ENCODE assay signal across 8 cellular contexts in genomic region chr22:45316796-45317526, GRCh38. TPM values are rescaled to one million over a fixed set of nuclear protein-coding genes. Genes with fewer than 3 reads are reported as not detected.
DNase-seq lines count a peak whose midpoint lies in the region; ATAC-seq and TF ChIP-seq lines count a peak whose summit lies in the region.

No MANE protein-coding gene starts in this region.

- H3K27ac ChIP-seq in caudate nucleus (ENCODE audit: low read depth, low read length) (peak overlapping the region; percentile 82), mucosa of rectum (ENCODE audit: low read depth in 2 of 2, low read length in 2 of 2) (peak overlapping the region; percentile 79 to 87), transverse colon (peak overlapping the region; percentile 76 to 87 (median 84)), A673 (ENCODE audit: low read depth, low read length, poor library complexity, severe bottlenecking) (no peak overlapping the region)

- no peak for TF ChIP-seq CTCF in transverse colon (IDR thresholded peaks at IDR 0.05)
- no peak for TF ChIP-seq CTCF in A673 (conservative IDR thresholded peaks at IDR 0.05; ENCODE audit: low read depth, low read length)

- ATAC-seq in GM21390 (IDR thresholded peaks at IDR 0.05; ENCODE audit: unreplicated experiment), result no peak

- H3K27me3 ChIP-seq in mucosa of rectum (ENCODE audit: control insufficient read depth in 2 of 2, insufficient read depth in 2 of 2, low read length in 2 of 2), result no peaks in the 10 kb centered on the region
- no peaks in the 10 kb centered on the region for H3K27me3 ChIP-seq in transverse colon
- no peaks in the 10 kb centered on the region for H3K27me3 ChIP-seq in A673 (replicated peaks; ENCODE audit: insufficient read depth, low read depth, low read length, poor library complexity)

- no peaks in the 10 kb centered on the region for H3K9me3 ChIP-seq in mucosa of rectum (ENCODE audit: control insufficient read depth in 2 of 2, low read length in 2 of 2)
- H3K9me3 ChIP-seq in transverse colon, result no peaks in the 10 kb centered on the region
- H3K9me3 ChIP-seq in A673 (ENCODE audit: low read depth, low read length, poor library complexity, severe bottlenecking), result no peaks in the 10 kb centered on the region

- TF ChIP-seq EP300 in transverse colon (IDR thresholded peaks at IDR 0.05; ENCODE audit: low read depth), result no peak

- H3K9ac ChIP-seq in mucosa of rectum (ENCODE audit: low read depth in 1 of 2, low read length in 2 of 2), result peak overlapping the region; percentile 27 to 48

- no peak for TF ChIP-seq POLR2A in transverse colon (IDR thresholded peaks at IDR 0.05)

- DNase-seq in activated naive CD4-positive, alpha-beta T cell treated with anti-CD3 and anti-CD28 coated beads for 36 hours, result no peak
- no peak for DNase-seq in activated naive CD4-positive, alpha-beta T cell treated with Interleukin-2 at 50 U/mL for 16 hours
- no peak for DNase-seq in caudate nucleus (lab: John Stamatoyannopoulos, UW)
- DNase-seq in transverse colon, result no peak
- DNase-seq in KBM-7, result no peak
- DNase-seq in A673 (ENCODE audit: low spot score), result no peak

- peaks cover 19 to 35% of the 10 kb centered on the region in 2 donors for H3K4me1 ChIP-seq in mucosa of rectum (ENCODE audit: control insufficient read depth in 2 of 2, insufficient read depth in 2 of 2, low read length in 2 of 2)
- peaks cover 8 to 43% (median 28%) of the 10 kb centered on the region in 4 donors for H3K4me1 ChIP-seq in transverse colon
- peaks cover 22% of the 10 kb centered on the region for H3K4me1 ChIP-seq in A673 (ENCODE audit: insufficient read depth, low read length, poor library complexity, severe bottlenecking)

- BruUV-seq in A673 (replicated peaks; lab: Mats Ljungman, UMichigan), result no TSS peak

- CTCF ChIA-PET in activated naive CD4-positive, alpha-beta T cell treated with anti-CD3 and anti-CD28 coated beads for 36 hours (lab: Charles Lee), result no interaction called here
- CTCF ChIA-PET in A673 (lab: Charles Lee), result no interaction called here

- H3K9me3 Mint-ChIP-seq in activated naive CD4-positive, alpha-beta T cell treated with anti-CD3 and anti-CD28 coated beads for 36 hours, result no peaks in the 10 kb centered on the region

- POLR2A ChIA-PET in A673 (lab: Charles Lee; ENCODE audit: low non-redundant PET), result no interaction called here

- WGBS in transverse colon (ENCODE audit: low coverage in 1 of 2), 2 donors, result 89 to 97% methylated on average over 3 to 9 of the region's 9 CpGs

- H3K27me3 Mint-ChIP-seq in activated naive CD4-positive, alpha-beta T cell treated with anti-CD3 and anti-CD28 coated beads for 36 hours (ENCODE audit: low read depth), result no peaks in the 10 kb centered on the region

- no peak overlapping the region for H3K4me3 Mint-ChIP-seq in activated naive CD4-positive, alpha-beta T cell treated with anti-CD3 and anti-CD28 coated beads for 36 hours

- H3K4me3 ChIP-seq in mucosa of rectum (ENCODE audit: low read length in 2 of 2) (no peak overlapping the region), transverse colon (no peak overlapping the region), A673 (ENCODE audit: low read depth, low read length, poor library complexity, severe bottlenecking) (no peak overlapping the region)

- peaks cover 4% of the 10 kb centered on the region for H3K36me3 Mint-ChIP-seq in activated naive CD4-positive, alpha-beta T cell treated with anti-CD3 and anti-CD28 coated beads for 36 hours (ENCODE audit: low read depth)

- peaks cover 86% of the 10 kb centered on the region for H3K4me1 Mint-ChIP-seq in activated naive CD4-positive, alpha-beta T cell treated with anti-CD3 and anti-CD28 coated beads for 36 hours (ENCODE audit: low read depth)

- in situ Hi-C loops in transverse colon (cut with MboI; ENCODE audit: low pct_ligation_motif_present in 1 of 4, low pct_unique_long_range_greater_than_20kb in 1 of 4, low sequenced_read_pairs in 3 of 4), result no loop called here
- in situ Hi-C loops in KBM-7 (cut with MboI; ENCODE audit: low pct_unique_long_range_greater_than_20kb, low sequenced_read_pairs), result no loop called here

- intact Hi-C loops in activated naive CD4-positive, alpha-beta T cell treated with anti-CD3 and anti-CD28 coated beads for 36 hours (cut with micrococcal nuclease), result loop anchor here (5.0 kb wide), 2 partner anchors 35 to 155 kb away; partner anchors contain the start of genes NUP50 and UPK3A
- intact Hi-C loops in transverse colon (cut with DNase I; ENCODE audit: low total_unique reads) (loop anchor here (10.0 kb wide), 2 partner anchors 238 to 938 kb away; partner anchors contain the start of gene CDPF1), A673 (cut with micrococcal nuclease; ENCODE audit: unreplicated experiment) (no loop called here)

- H3K36me3 ChIP-seq in mucosa of rectum (ENCODE audit: control insufficient read depth in 2 of 2, insufficient read depth in 2 of 2, low read length in 2 of 2) (peaks cover 4 to 7% of the 10 kb centered on the region in 2 donors), transverse colon (no peaks in the 10 kb centered on the region), A673 (ENCODE audit: insufficient read depth, low read length, poor library complexity, severe bottlenecking) (no peaks in the 10 kb centered on the region)

- peak overlapping the region; percentile 98 for H3K27ac Mint-ChIP-seq in activated naive CD4-positive, alpha-beta T cell treated with anti-CD3 and anti-CD28 coated beads for 36 hours

RNA-seq across cellular contexts. Expression of gene FAM118A, which starts 7.2 kb away (rescaled TPM):
- 10 to 100 TPM; 62.2 to 66.9 TPM for total RNA-seq in activated naive CD4-positive, alpha-beta T cell treated with anti-CD3 and anti-CD28 coated beads for 36 hours
- total RNA-seq in transverse colon, result 100 to 1,000 TPM in 2 of 4 donors, 10 to 100 TPM in 2; 46.0 to 424 (median 210) TPM
- total RNA-seq in A673 (2021), result 54.0 and 58.3 TPM in 2 replicates

RNA-seq across cellular contexts. Expression of gene UPK3A, which starts 32.2 kb away (rescaled TPM):
- not detected for total RNA-seq in activated naive CD4-positive, alpha-beta T cell treated with anti-CD3 and anti-CD28 coated beads for 36 hours
- total RNA-seq in transverse colon, result under 1 TPM in 1 of 4 donors, not detected in 3; 0.79 TPM
- not detected in 2 replicates for total RNA-seq in A673 (2021)
